Comparison of ENCODE assay signal across 8 cellular contexts in the genomic region with DNA sequence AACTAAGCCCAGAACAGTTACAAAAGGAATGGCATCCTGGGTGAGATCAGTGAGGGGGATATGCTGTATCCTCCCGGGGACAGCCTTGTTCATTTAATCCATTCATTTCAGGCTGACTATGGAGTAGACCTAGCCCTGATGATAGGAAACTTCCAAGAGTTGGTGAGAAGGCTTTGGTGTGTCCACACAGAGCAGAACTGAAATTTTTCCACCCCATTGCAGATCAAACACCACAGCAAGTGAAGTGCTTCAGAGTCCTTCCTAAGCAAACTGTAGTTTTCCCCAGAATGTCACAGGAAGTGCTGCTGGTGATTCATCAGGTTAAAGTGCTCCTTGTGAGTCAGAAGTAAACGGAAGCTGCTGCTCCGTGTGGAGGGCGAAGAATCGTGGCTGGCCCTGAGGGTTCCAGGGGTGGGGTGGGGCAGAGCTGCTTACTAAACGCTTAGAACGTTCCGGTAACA.
DNase-seq lines count a peak whose midpoint lies in the region; ATAC-seq and TF ChIP-seq lines count a peak whose summit lies in the region.

No MANE protein-coding gene starts in this region.

- intact Hi-C loops in CD8-positive, alpha-beta T cell (cut with DNase I, micrococcal nuclease) = loop anchor here (1.0 to 10.0 kb wide), 3 partner anchors 117 to 371 kb away; partner anchors contain the start of gene B3GLCT (in 1 of the 2)

- POLR2A ChIA-PET in CD8-positive, alpha-beta T cell (lab: Charles Lee) = interaction anchor here (1.1 kb wide), 1 partner anchor 154 kb away, joined by 3 read pairs; the partner anchor contains the start of gene B3GLCT

- no peaks in the 10 kb centered on the region for H3K36me3 ChIP-seq in CD8-positive, alpha-beta T cell (ENCODE audit: insufficient read depth, low read length)

- H3K9me3 Mint-ChIP-seq in CD8-positive, alpha-beta T cell = no peaks in the 10 kb centered on the region
- H3K9me3 Mint-ChIP-seq in activated naive CD8-positive, alpha-beta T cell treated with anti-CD3 and anti-CD28 coated beads for 36 hours = no peaks in the 10 kb centered on the region

- peak in 6 of 7 experiments; percentile 43 to 74 (median 66) for DNase-seq in CD8-positive, alpha-beta T cell
- peak; percentile 95 for DNase-seq in SW480 (ENCODE audit: low spot score)
- DNase-seq in activated naive CD8-positive, alpha-beta T cell treated with anti-CD3 and anti-CD28 coated beads for 36 hours = peak; percentile 76
- DNase-seq in iris pigment epithelial cell (ENCODE audit: low read depth) = peak; percentile 98
- peak; percentile 69 to 89 for DNase-seq in stimulated activated CD4-positive, alpha-beta T cell treated with anti-CD3 and anti-CD28 coated beads, Interleukin-4, amount 100 ng/mL, for 4 hours
- DNase-seq in NK-92 treated with Interleukin-12 subunit alpha and Interleukin-12 subunit beta, amount 100 ng/mL, for 24 hours (lab: John Stamatoyannopoulos, UW) = no peak
- no peak for DNase-seq in NCI-H1105 (lab: John Stamatoyannopoulos, UW)

- no peaks in the 10 kb centered on the region for H3K36me3 Mint-ChIP-seq in CD8-positive, alpha-beta T cell
- no peaks in the 10 kb centered on the region for H3K36me3 Mint-ChIP-seq in activated naive CD8-positive, alpha-beta T cell treated with anti-CD3 and anti-CD28 coated beads for 36 hours

- no peaks in the 10 kb centered on the region for H3K9me3 ChIP-seq in CD8-positive, alpha-beta T cell (ENCODE audit: low read length)

- peaks cover 6% of the 10 kb centered on the region for H3K27me3 ChIP-seq in CD8-positive, alpha-beta T cell (ENCODE audit: insufficient read depth, low read length)

- no peak overlapping the region for H3K27ac ChIP-seq in CD8-positive, alpha-beta T cell (ENCODE audit: low read depth, low read length)

- H3K27ac Mint-ChIP-seq in CD8-positive, alpha-beta T cell = peak overlapping the region; percentile 76
- peak overlapping the region; percentile 89 for H3K27ac Mint-ChIP-seq in activated naive CD8-positive, alpha-beta T cell treated with anti-CD3 and anti-CD28 coated beads for 36 hours

- H3K4me1 Mint-ChIP-seq in CD8-positive, alpha-beta T cell (ENCODE audit: low read depth) = peaks cover 28% of the 10 kb centered on the region
- H3K4me1 Mint-ChIP-seq in activated naive CD8-positive, alpha-beta T cell treated with anti-CD3 and anti-CD28 coated beads for 36 hours = peaks cover 47% of the 10 kb centered on the region

- CTCF ChIA-PET in CD8-positive, alpha-beta T cell (lab: Charles Lee) = interaction anchor here (1.1 kb wide), 1 partner anchor 16 kb away, joined by 5 read pairs; no protein-coding TSS in a partner anchor

- H3K4me3 Mint-ChIP-seq in CD8-positive, alpha-beta T cell = peak overlapping the region; percentile 16
- peak overlapping the region; percentile 44 for H3K4me3 Mint-ChIP-seq in activated naive CD8-positive, alpha-beta T cell treated with anti-CD3 and anti-CD28 coated beads for 36 hours

- peaks cover 25% of the 10 kb centered on the region for H3K4me1 ChIP-seq in CD8-positive, alpha-beta T cell (ENCODE audit: insufficient read depth, low read length)

- H3K27me3 Mint-ChIP-seq in CD8-positive, alpha-beta T cell (ENCODE audit: low read depth) = peaks cover 25% of the 10 kb centered on the region
- H3K27me3 Mint-ChIP-seq in activated naive CD8-positive, alpha-beta T cell treated with anti-CD3 and anti-CD28 coated beads for 36 hours = peaks cover 24% of the 10 kb centered on the region

- peak; percentile 77 for ATAC-seq in CD8-positive, alpha-beta T cell
- peak; percentile 58 for ATAC-seq in HG02623 (IDR thresholded peaks at IDR 0.05; ENCODE audit: unreplicated experiment)

- no peak for TF ChIP-seq CTCF in CD8-positive, alpha-beta T cell (IDR thresholded peaks at IDR 0.05)

- no peak overlapping the region for H3K4me3 ChIP-seq in CD8-positive, alpha-beta T cell (ENCODE audit: low read depth, low read length)

Comparison
In these comparisons a context has a peak if more than half of its experiments do, and no peak if none do; other contexts are left out.
1. DNase-seq: peak in CD8-positive, alpha-beta T cell (6 of 7), SW480 (single experiment), activated naive CD8-positive, alpha-beta T cell treated with anti-CD3 and anti-CD28 coated beads for 36 hours (single experiment), iris pigment epithelial cell (single experiment) and stimulated activated CD4-positive, alpha-beta T cell treated with anti-CD3 and anti-CD28 coated beads, Interleukin-4, amount 100 ng/mL, for 4 hours (2 of 2); none in NK-92 treated with Interleukin-12 subunit alpha and Interleukin-12 subunit beta, amount 100 ng/mL, for 24 hours (single experiment) and NCI-H1105 (single experiment).